7 cellular contexts compared by ENCODE assay signal in genomic region chr7:22445140-22445722, GRCh38. TPM values are rescaled to one million over a fixed set of nuclear protein-coding genes. Genes with fewer than 3 reads are reported as not detected.
A peak's percentile ranks its signal among the peaks of the same experiment; 100 is the strongest.
DNase-seq lines count a peak whose midpoint lies in the region; ATAC-seq and TF ChIP-seq lines count a peak whose summit lies in the region.

No MANE protein-coding gene starts in this region.

- peak overlapping the region in 1 of 2 donors; percentile 1 for H3K27ac ChIP-seq in liver (ENCODE audit: low read depth in 1 of 2, low read length in 2 of 2)

- H3K9ac ChIP-seq in liver (ENCODE audit: low read depth in 1 of 2, low read length in 2 of 2) = no peak overlapping the region

- H3K27me3 Mint-ChIP-seq in type B pancreatic cell = no peaks in the 10 kb centered on the region

- DNase-seq in astrocyte of the spinal cord (ENCODE audit: low read depth, low spot score) (peak; percentile 31), type B pancreatic cell (ENCODE audit: extremely low spot score, unreplicated experiment) (no peak)
- DNase-seq in activated effector memory CD4-positive, alpha-beta T cell treated with anti-CD3 and anti-CD28 coated beads, Interleukin-2, amount 50 U/mL, for 16 hours = no peak

- TF ChIP-seq RAD21 in liver (IDR thresholded peaks at IDR 0.05) = no peak

- no peak overlapping the region for H3K4me3 ChIP-seq in astrocyte of the spinal cord (ENCODE audit: low read depth, low read length)
- H3K4me3 ChIP-seq in liver (ENCODE audit: low read depth in 1 of 3, low read length in 3 of 3) = no peak overlapping the region

- 61% methylated on average over 14 of the region's 14 CpGs for WGBS in liver

- no peaks in the 10 kb centered on the region for H3K9me3 ChIP-seq in liver (ENCODE audit: control insufficient read depth in 4 of 4, low read length in 3 of 4)

- H3K4me1 ChIP-seq in liver (ENCODE audit: control insufficient read depth in 4 of 4, insufficient read depth in 4 of 4, low read length in 3 of 4) = no peaks in the 10 kb centered on the region

- H3K9me3 Mint-ChIP-seq in type B pancreatic cell = no peaks in the 10 kb centered on the region

- TF ChIP-seq CTCF in astrocyte of the spinal cord (IDR thresholded peaks at IDR 0.05; ENCODE audit: low read depth, low read length) (no peak), liver (IDR thresholded peaks at IDR 0.05; ENCODE audit: low read depth, low read length, missing input control) (no peak), type B pancreatic cell (conservative IDR thresholded peaks at IDR 0.05) (no peak)

- peak overlapping the region; percentile 33 for H3K27ac Mint-ChIP-seq in type B pancreatic cell

- H3K4me3 Mint-ChIP-seq in type B pancreatic cell = no peak overlapping the region

- no peaks in the 10 kb centered on the region for H3K27me3 ChIP-seq in liver (ENCODE audit: control insufficient read depth in 4 of 4, insufficient read depth in 4 of 4, low read length in 3 of 4)

- H3K36me3 Mint-ChIP-seq in type B pancreatic cell = no peaks in the 10 kb centered on the region

- H3K36me3 ChIP-seq in liver (ENCODE audit: control insufficient read depth in 4 of 4, insufficient read depth in 3 of 4, low read depth in 1 of 4, low read length in 3 of 4) = no peaks in the 10 kb centered on the region

- ATAC-seq in GM19463 (IDR thresholded peaks at IDR 0.05; ENCODE audit: unreplicated experiment) (peak; percentile 32), HG03521 (IDR thresholded peaks at IDR 0.05; ENCODE audit: unreplicated experiment) (peak; percentile 24), HG03442 (IDR thresholded peaks at IDR 0.05; ENCODE audit: unreplicated experiment) (no peak)

- peaks cover 33% of the 10 kb centered on the region for H3K4me1 Mint-ChIP-seq in type B pancreatic cell (ENCODE audit: unreplicated experiment)

- in situ Hi-C loops in astrocyte of the spinal cord (cut with HindIII; ENCODE audit: low sequenced_read_pairs) = no loop called here

TF ChIP-seq in liver, 16 proteins besides CTCF, POLR2A, EP300 and RAD21:
- TF ChIP-seq NR2F2 (IDR thresholded peaks at IDR 0.05) (peak; percentile 68), EGR1 (IDR thresholded peaks at IDR 0.05; ENCODE audit: low read depth in 2 of 2) (no peak)

RNA-seq across cellular contexts. Expression of gene STEAP1B, which starts 54.8 kb away (rescaled TPM):
- total RNA-seq in liver = under 1 TPM; 0.08 to 0.28 TPM
- polyA plus RNA-seq in liver = under 1 TPM in 1 of 2 donors, not detected in 1; 0.06 TPM
- 2.0 TPM in 1 of 2 replicates, not detected in the other for total RNA-seq in type B pancreatic cell (ENCODE audit: low replicate concordance)
